Comparison of ENCODE assay signal across 8 cellular contexts in genomic region chr18:48902023-48902855, GRCh38. TPM values are rescaled to one million over a fixed set of nuclear protein-coding genes. Genes with fewer than 3 reads are reported as not detected.
DNase-seq lines count a peak whose midpoint lies in the region; ATAC-seq and TF ChIP-seq lines count a peak whose summit lies in the region.

No MANE protein-coding gene starts in this region.

- H3K36me3 Mint-ChIP-seq in MCF 10A (ENCODE audit: insufficient read depth, unreplicated experiment) = no peaks in the 10 kb centered on the region
- peaks cover 4% of the 10 kb centered on the region for H3K36me3 Mint-ChIP-seq in activated CD4-positive, alpha-beta T cell treated with anti-CD3 and anti-CD28 coated beads for 36 hours (ENCODE audit: low read depth)
- H3K36me3 Mint-ChIP-seq in T-helper 2 cell treated with Interferon-gamma antibody and Interleukin-4, amounts not matched to agents 5 μg/mL and 100 μg/mL, for 36 hours (ENCODE audit: low read depth) = peaks cover 2% of the 10 kb centered on the region

- intact Hi-C loops in MCF 10A (cut with micrococcal nuclease) (no loop called here), left lung (cut with DNase I) (no loop called here)
- intact Hi-C loops in activated CD4-positive, alpha-beta T cell treated with anti-CD3 and anti-CD28 coated beads for 36 hours (cut with DNase I, micrococcal nuclease) = no loop called here

- ATAC-seq in left lung (peak; percentile 89), thoracic aorta (ENCODE audit: insufficient number of reproducible peaks, low FRiP score, low read depth) (peak; percentile 81)
- no peak for ATAC-seq in activated CD4-positive, alpha-beta T cell treated with anti-CD3 and anti-CD28 coated beads for 36 hours

- peak overlapping the region; percentile 69 to 78 for H3K27ac ChIP-seq in left lung
- H3K27ac ChIP-seq in thoracic aorta = peak overlapping the region; percentile 96 to 98

- no peak overlapping the region for H3K4me3 Mint-ChIP-seq in MCF 10A (ENCODE audit: unreplicated experiment)
- no peak overlapping the region for H3K4me3 Mint-ChIP-seq in activated CD4-positive, alpha-beta T cell treated with anti-CD3 and anti-CD28 coated beads for 36 hours
- no peak overlapping the region for H3K4me3 Mint-ChIP-seq in T-helper 2 cell treated with Interferon-gamma antibody and Interleukin-4, amounts not matched to agents 5 μg/mL and 100 μg/mL, for 36 hours

- peaks cover 7% of the 10 kb centered on the region for H3K4me1 Mint-ChIP-seq in MCF 10A (ENCODE audit: insufficient read depth, unreplicated experiment)
- H3K4me1 Mint-ChIP-seq in activated CD4-positive, alpha-beta T cell treated with anti-CD3 and anti-CD28 coated beads for 36 hours = peaks cover 11% of the 10 kb centered on the region
- H3K4me1 Mint-ChIP-seq in T-helper 2 cell treated with Interferon-gamma antibody and Interleukin-4, amounts not matched to agents 5 μg/mL and 100 μg/mL, for 36 hours (ENCODE audit: low read depth) = peaks cover 4% of the 10 kb centered on the region

- peak overlapping the region; percentile 67 for H3K27ac Mint-ChIP-seq in MCF 10A (ENCODE audit: low read depth, unreplicated experiment)
- no peak overlapping the region for H3K27ac Mint-ChIP-seq in activated CD4-positive, alpha-beta T cell treated with anti-CD3 and anti-CD28 coated beads for 36 hours
- H3K27ac Mint-ChIP-seq in T-helper 2 cell treated with Interferon-gamma antibody and Interleukin-4, amounts not matched to agents 5 μg/mL and 100 μg/mL, for 36 hours = no peak overlapping the region

- peaks cover 14 to 35% of the 10 kb centered on the region in 2 donors for H3K4me1 ChIP-seq in left lung
- peaks cover 26 to 37% of the 10 kb centered on the region in 2 donors for H3K4me1 ChIP-seq in thoracic aorta (ENCODE audit: control insufficient read depth in 1 of 2, low read depth in 2 of 2)

- H3K9me3 ChIP-seq in left lung (no peaks in the 10 kb centered on the region), thoracic aorta (no peaks in the 10 kb centered on the region)

- TF ChIP-seq CTCF in MCF 10A (IDR thresholded peaks at IDR 0.05; ENCODE audit: unreplicated experiment) (no peak), left lung (IDR thresholded peaks at IDR 0.05) (no peak), thoracic aorta (IDR thresholded peaks at IDR 0.05) (no peak)

- DNase-seq in DMS 273 treated with DMSO at 0.1 percent for 48 hours (lab: John Stamatoyannopoulos, UW) (peak; percentile 71), NCI-H2029 (lab: John Stamatoyannopoulos, UW) (peak; percentile 69), MCF 10A (ENCODE audit: unreplicated experiment) (peak; percentile 90), left lung (peak; percentile 91 to 94), thoracic aorta (ENCODE audit: low spot score) (peak; percentile 89), DMS114 treated with DMSO at 0.1 percent for 48 hours (lab: John Stamatoyannopoulos, UW; ENCODE audit: unreplicated experiment) (no peak)
- no peak for DNase-seq in activated CD4-positive, alpha-beta T cell treated with anti-CD3 and anti-CD28 coated beads for 36 hours
- no peak for DNase-seq in T-helper 2 cell treated with Interferon-gamma antibody and Interleukin-4, amounts not matched to agents 5 μg/mL and 100 μg/mL, for 36 hours (ENCODE audit: low spot score)

- no peaks in the 10 kb centered on the region for H3K27me3 ChIP-seq in left lung
- no peaks in the 10 kb centered on the region for H3K27me3 ChIP-seq in thoracic aorta (replicated peaks; ENCODE audit: insufficient read depth)

- peaks cover 19% of the 10 kb centered on the region for H3K9me3 Mint-ChIP-seq in MCF 10A (ENCODE audit: unreplicated experiment)
- peaks cover 18% of the 10 kb centered on the region for H3K9me3 Mint-ChIP-seq in activated CD4-positive, alpha-beta T cell treated with anti-CD3 and anti-CD28 coated beads for 36 hours (ENCODE audit: low read depth)
- H3K9me3 Mint-ChIP-seq in T-helper 2 cell treated with Interferon-gamma antibody and Interleukin-4, amounts not matched to agents 5 μg/mL and 100 μg/mL, for 36 hours = peaks cover 18% of the 10 kb centered on the region

- H3K36me3 ChIP-seq in left lung (no peaks in the 10 kb centered on the region), thoracic aorta (no peaks in the 10 kb centered on the region)

- H3K27me3 Mint-ChIP-seq in MCF 10A (ENCODE audit: insufficient read depth, unreplicated experiment) = no peaks in the 10 kb centered on the region
- H3K27me3 Mint-ChIP-seq in activated CD4-positive, alpha-beta T cell treated with anti-CD3 and anti-CD28 coated beads for 36 hours = no peaks in the 10 kb centered on the region
- H3K27me3 Mint-ChIP-seq in T-helper 2 cell treated with Interferon-gamma antibody and Interleukin-4, amounts not matched to agents 5 μg/mL and 100 μg/mL, for 36 hours (ENCODE audit: low read depth) = peaks cover 13% of the 10 kb centered on the region

- POLR2A ChIA-PET in MCF 10A (lab: Yijun Ruan, JAX) = interaction anchor here (0.5 to 0.7 kb wide), 2 partner anchors 733 to 1986 kb away, joined by 3 read pairs; no protein-coding TSS in a partner anchor
- POLR2A ChIA-PET in activated CD4-positive, alpha-beta T cell treated with anti-CD3 and anti-CD28 coated beads for 36 hours (lab: Charles Lee) = no interaction called here

- CTCF ChIA-PET in MCF 10A (lab: Yijun Ruan, JAX) = interaction anchor here (0.7 to 1.0 kb wide), 3 partner anchors 9 to 307 kb away, joined by 3 to 4 read pairs (median 3); no protein-coding TSS in a partner anchor
- CTCF ChIA-PET in activated CD4-positive, alpha-beta T cell treated with anti-CD3 and anti-CD28 coated beads for 36 hours (lab: Charles Lee) = interaction anchor here (0.6 kb wide), 1 partner anchor 1084 kb away, joined by 3 read pairs; no protein-coding TSS in a partner anchor

- no TSS peak for BruUV-seq in MCF 10A (replicated peaks; lab: Mats Ljungman, UMichigan)

- H3K4me3 ChIP-seq in left lung = no peak overlapping the region
- peak overlapping the region; percentile 25 for H3K4me3 ChIP-seq in thoracic aorta

RNA-seq across cellular contexts. Expression of gene SMAD7, which starts 48.5 kb away (rescaled TPM):
- total RNA-seq in MCF 10A (2022) (9.8 and 12.3 TPM in 2 replicates), left lung (10 to 100 TPM; 43.3 to 46.3 TPM), thoracic aorta (100 to 1,000 TPM in 1 of 2 donors, 10 to 100 TPM in 1; 80.8 to 107 TPM)
- 1 to 10 TPM; 7.2 to 9.3 TPM for total RNA-seq in activated CD4-positive, alpha-beta T cell treated with anti-CD3 and anti-CD28 coated beads for 36 hours

Comparison
In these comparisons a context has a peak if more than half of its experiments do, and no peak if none do; other contexts are left out.
1. DNase-seq: peak in DMS 273 treated with DMSO at 0.1 percent for 48 hours (single experiment), NCI-H2029 (single experiment), MCF 10A (single experiment), left lung (2 of 2) and thoracic aorta (single experiment); none in DMS114 treated with DMSO at 0.1 percent for 48 hours (single experiment), activated CD4-positive, alpha-beta T cell treated with anti-CD3 and anti-CD28 coated beads for 36 hours (single experiment) and T-helper 2 cell treated with Interferon-gamma antibody and Interleukin-4, amounts not matched to agents 5 μg/mL and 100 μg/mL, for 36 hours (single experiment).